In the genomic region with DNA sequence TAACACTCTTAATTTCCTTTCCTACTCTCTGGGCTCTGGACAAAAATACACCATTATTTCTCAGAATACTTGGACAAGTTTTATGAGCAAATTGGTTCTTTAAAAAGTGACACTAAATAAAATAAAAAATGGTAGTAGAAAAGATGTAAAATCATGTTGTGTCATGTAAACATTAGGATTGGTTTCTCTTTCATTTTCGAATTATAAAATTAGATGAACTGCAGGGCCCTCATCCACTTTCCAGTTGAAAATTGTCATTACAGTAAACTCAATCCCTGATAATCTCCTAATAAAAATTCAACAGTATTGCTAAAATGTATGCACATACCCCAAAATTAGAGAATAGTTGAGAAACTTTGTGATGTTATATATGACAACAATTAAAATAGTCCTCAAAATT, we compare ENCODE assay signal across 16 cellular contexts.
DNase-seq lines count a peak whose midpoint lies in the region; ATAC-seq and TF ChIP-seq lines count a peak whose summit lies in the region.
"Had no signal": no experiment of that assay in that cellular context is flagged by ENCODE, and none has a peak within 500 bp of the region (broad histone marks: within the 10 kb centered on the region; RNA-seq: fewer than 3 reads in every experiment).

No MANE protein-coding gene starts in this region.

- H2BK15ac ChIP-seq in H9 (ENCODE audit: low read depth, low read length), result no peak overlapping the region

- H3K4ac ChIP-seq in H9 (ENCODE audit: low read depth, low read length), result no peak overlapping the region

- H3K79me2 ChIP-seq in smooth muscle cell (ENCODE audit: low read depth), result no peaks in the 10 kb centered on the region
- H3K79me2 ChIP-seq in H9 (ENCODE audit: insufficient read depth, low read length), result no peaks in the 10 kb centered on the region
- H3K79me2 ChIP-seq: parathyroid adenoma had no signal

- H3K9me3 ChIP-seq in smooth muscle cell (replicated peaks; ENCODE audit: low read depth), result no peaks in the 10 kb centered on the region
- no peaks in the 10 kb centered on the region for H3K9me3 ChIP-seq in H9 (ENCODE audit: control insufficient read depth, low read depth, low read length)
- H3K9me3 ChIP-seq: heart right ventricle, lower lobe of right lung had no signal

- no peak for ATAC-seq in effector memory CD8-positive, alpha-beta T cell (replicated peaks)

- no peak overlapping the region for H3K18ac ChIP-seq in H9 (ENCODE audit: insufficient read length, low read depth, low read length)

- H3K4me3 ChIP-seq in smooth muscle cell, result no peak overlapping the region
- H3K4me3 ChIP-seq: dorsolateral prefrontal cortex, lower lobe of right lung had no signal

- no peak overlapping the region for H4K91ac ChIP-seq in H9 (ENCODE audit: insufficient read length, low read depth, low read length)

- no peaks in the 10 kb centered on the region for H3K9me3 Mint-ChIP-seq in activated CD4-positive, alpha-beta T cell treated with anti-CD3 and anti-CD28 coated beads, Interleukin-2, amount 10 ng/mL, durations not matched to agents 7 days and 5 days
- H3K9me3 Mint-ChIP-seq in effector memory CD8-positive, alpha-beta T cell, result no peaks in the 10 kb centered on the region
- no peaks in the 10 kb centered on the region for H3K9me3 Mint-ChIP-seq in H9

- POLR2A ChIA-PET in activated CD4-positive, alpha-beta T cell treated with anti-CD3 and anti-CD28 coated beads, Interleukin-2, amount 10 ng/mL, durations not matched to agents 7 days and 5 days (lab: Charles Lee), result no interaction called here

- H3K4me3 Mint-ChIP-seq in activated CD4-positive, alpha-beta T cell treated with anti-CD3 and anti-CD28 coated beads, Interleukin-2, amount 10 ng/mL, durations not matched to agents 7 days and 5 days, result peak overlapping the region; percentile 62
- H3K4me3 Mint-ChIP-seq in effector memory CD8-positive, alpha-beta T cell, result peak overlapping the region; percentile 57 to 73
- H3K4me3 Mint-ChIP-seq in H9, result no peak overlapping the region

- CTCF ChIA-PET in activated CD4-positive, alpha-beta T cell treated with anti-CD3 and anti-CD28 coated beads, Interleukin-2, amount 10 ng/mL, durations not matched to agents 7 days and 5 days (lab: Charles Lee), result no interaction called here

- H3K4me1 Mint-ChIP-seq in activated CD4-positive, alpha-beta T cell treated with anti-CD3 and anti-CD28 coated beads, Interleukin-2, amount 10 ng/mL, durations not matched to agents 7 days and 5 days, result peaks cover 31% of the 10 kb centered on the region
- peaks cover 3 to 5% of the 10 kb centered on the region in 2 donors for H3K4me1 Mint-ChIP-seq in effector memory CD8-positive, alpha-beta T cell (ENCODE audit: low read depth in 2 of 2)
- peaks cover 19 to 26% of the 10 kb centered on the region in 2 experiments for H3K4me1 Mint-ChIP-seq in H9

- H3F3A ChIP-seq in smooth muscle cell (ENCODE audit: low read depth), result peaks cover 12% of the 10 kb centered on the region

- no peaks in the 10 kb centered on the region for H3K27me3 ChIP-seq in smooth muscle cell (ENCODE audit: low read depth)
- H3K27me3 ChIP-seq in H9 (ENCODE audit: insufficient read depth, low read length), result no peaks in the 10 kb centered on the region
- H3K27me3 ChIP-seq: dorsolateral prefrontal cortex, heart right ventricle had no signal

- peaks cover 1% of the 10 kb centered on the region for H3K36me3 Mint-ChIP-seq in activated CD4-positive, alpha-beta T cell treated with anti-CD3 and anti-CD28 coated beads, Interleukin-2, amount 10 ng/mL, durations not matched to agents 7 days and 5 days (ENCODE audit: low read depth)
- H3K36me3 Mint-ChIP-seq in effector memory CD8-positive, alpha-beta T cell (ENCODE audit: insufficient read depth), result no peaks in the 10 kb centered on the region
- H3K36me3 Mint-ChIP-seq in H9 (ENCODE audit: insufficient read depth in 1 of 3, low read depth in 3 of 3), result no peaks in the 10 kb centered on the region

- H2AFZ ChIP-seq in smooth muscle cell (ENCODE audit: low read depth) (peak overlapping the region; percentile 2), H9 (ENCODE audit: low read length) (no peak overlapping the region)
- H2AFZ ChIP-seq: parathyroid adenoma had no signal

- no peak for TF ChIP-seq CTCF in smooth muscle cell (IDR thresholded peaks at IDR 0.05; ENCODE audit: borderline replicate concordance, insufficient read depth, poor library complexity, severe bottlenecking)
- no peak for TF ChIP-seq CTCF in H9 (conservative IDR thresholded peaks at IDR 0.05)

- H3K9ac ChIP-seq in smooth muscle cell (ENCODE audit: low read depth) (no peak overlapping the region), H9 (ENCODE audit: extremely low read depth, insufficient read length, low read length) (no peak overlapping the region)
- H3K9ac ChIP-seq: parathyroid adenoma had no signal

- no peak overlapping the region for H2AK5ac ChIP-seq in H9 (ENCODE audit: insufficient read length, low read length)

- 95% methylated on average over 1 of the region's 1 CpG for WGBS in smooth muscle cell (ENCODE audit: low lambda C conversion rate)
- WGBS in H9 (ENCODE audit: extremely low coverage, insufficient read length, low lambda C conversion rate), result no CpG with 5 or more reads among the region's 1 CpG

- H2BK12ac ChIP-seq in H9 (ENCODE audit: insufficient read length, low read depth, low read length), result no peak overlapping the region

- H3T11ph ChIP-seq in H9 (ENCODE audit: low read length), result no peak overlapping the region

- no peak overlapping the region for H2BK20ac ChIP-seq in H9 (ENCODE audit: low read depth, low read length, poor library complexity, severe bottlenecking)

- H3K27me3 Mint-ChIP-seq in activated CD4-positive, alpha-beta T cell treated with anti-CD3 and anti-CD28 coated beads, Interleukin-2, amount 10 ng/mL, durations not matched to agents 7 days and 5 days, result no peaks in the 10 kb centered on the region
- no peaks in the 10 kb centered on the region for H3K27me3 Mint-ChIP-seq in effector memory CD8-positive, alpha-beta T cell
- H3K27me3 Mint-ChIP-seq in H9 (ENCODE audit: low read depth), result no peaks in the 10 kb centered on the region

- H4K5ac ChIP-seq in H9 (ENCODE audit: insufficient read length, low read depth, low read length), result no peak overlapping the region

- H3K27ac Mint-ChIP-seq in activated CD4-positive, alpha-beta T cell treated with anti-CD3 and anti-CD28 coated beads, Interleukin-2, amount 10 ng/mL, durations not matched to agents 7 days and 5 days, result peak overlapping the region; percentile 91
- H3K27ac Mint-ChIP-seq in effector memory CD8-positive, alpha-beta T cell, result peak overlapping the region; percentile 62 to 83
- no peak overlapping the region for H3K27ac Mint-ChIP-seq in H9

- H2BK5ac ChIP-seq in H9 (ENCODE audit: insufficient read length, low read length), result no peak overlapping the region

- no peaks in the 10 kb centered on the region for H3K23me2 ChIP-seq in H9 (ENCODE audit: insufficient read length, low read depth, low read length, poor library complexity, severe bottlenecking)

- H3K4me2 ChIP-seq in smooth muscle cell (peak overlapping the region; percentile 9), H9 (ENCODE audit: insufficient read depth, insufficient read length, low read length) (no peak overlapping the region)

- no peak overlapping the region for H3K56ac ChIP-seq in H9 (ENCODE audit: insufficient read length, low read depth, low read length)

- DNase-seq in activated CD4-positive, alpha-beta T cell treated with anti-CD3 and anti-CD28 coated beads, Interleukin-2, amount 10 ng/mL, durations not matched to agents 7 days and 5 days, result no peak
- DNase-seq in activated CD4-positive, alpha-beta T cell treated with anti-CD3 and anti-CD28 coated beads for 48 hours, result no peak
- DNase-seq in OCI-M1 (lab: John Stamatoyannopoulos, UW) (peak; percentile 79), smooth muscle cell (lab: John Stamatoyannopoulos, UW; ENCODE audit: unreplicated experiment) (no peak), H9 (no peak), NCI-H510A treated with DMSO at 0.1 percent for 48 hours (lab: John Stamatoyannopoulos, UW) (no peak), EL (no peak)
- no peak for DNase-seq in effector memory CD8-positive, alpha-beta T cell
- DNase-seq: activated gamma-delta T cell treated with Interleukin-2 at 50 U/mL for 16 hours, dorsolateral prefrontal cortex, heart right ventricle, lower lobe of right lung, NCI-H1092, NCI-H226, substantia nigra had no signal

- no peaks in the 10 kb centered on the region for H3K79me1 ChIP-seq in H9 (ENCODE audit: insufficient read depth, low read depth, low read length, poor library complexity, severe bottlenecking)

- no peak overlapping the region for H3K14ac ChIP-seq in H9 (ENCODE audit: insufficient read depth, low read length)

- H3K23ac ChIP-seq in H9 (ENCODE audit: insufficient read length, low read depth, low read length), result no peak overlapping the region

- H3K4me1 ChIP-seq in smooth muscle cell (ENCODE audit: low read depth) (peaks cover 4% of the 10 kb centered on the region), H9 (ENCODE audit: insufficient read depth, low read length) (no peaks in the 10 kb centered on the region)
- H3K4me1 ChIP-seq: parathyroid adenoma had no signal

- H3K27ac ChIP-seq in smooth muscle cell (ENCODE audit: low read depth) (peak overlapping the region; percentile 22), H9 (ENCODE audit: insufficient read length, low read depth, low read length) (no peak overlapping the region)
- H3K27ac ChIP-seq: dorsolateral prefrontal cortex, lower lobe of right lung, parathyroid adenoma had no signal

- no peaks in the 10 kb centered on the region for H4K20me1 ChIP-seq in smooth muscle cell (ENCODE audit: low read depth)
- no peaks in the 10 kb centered on the region for H4K20me1 ChIP-seq in H9 (ENCODE audit: control insufficient read depth, insufficient read depth, insufficient read length)

- H2BK120ac ChIP-seq in H9 (ENCODE audit: low read depth, low read length, poor library complexity, severe bottlenecking), result no peak overlapping the region

- H4K8ac ChIP-seq in H9 (replicated peaks; ENCODE audit: insufficient read length, low read depth, low read length), result no peak overlapping the region

- no peaks in the 10 kb centered on the region for H3K36me3 ChIP-seq in smooth muscle cell (ENCODE audit: low read depth)
- H3K36me3 ChIP-seq: heart right ventricle, lower lobe of right lung had no signal

Comparison
In these comparisons a context has a peak if more than half of its experiments do, and no peak if none do; other contexts are left out.
1. H3K27ac Mint-ChIP-seq: peak in activated CD4-positive, alpha-beta T cell treated with anti-CD3 and anti-CD28 coated beads, Interleukin-2, amount 10 ng/mL, durations not matched to agents 7 days and 5 days (single experiment) and effector memory CD8-positive, alpha-beta T cell (2 of 2); none in H9 (0 of 3).
2. H3K4me3 Mint-ChIP-seq: peak in activated CD4-positive, alpha-beta T cell treated with anti-CD3 and anti-CD28 coated beads, Interleukin-2, amount 10 ng/mL, durations not matched to agents 7 days and 5 days (single experiment) and effector memory CD8-positive, alpha-beta T cell (2 of 2); none in H9 (0 of 2).